In genomic region chr6:166009385-166010031, GRCh38 we compare ENCODE assay signal across 21 cellular contexts.
DNase-seq lines count a peak whose midpoint lies in the region; ATAC-seq, FAIRE-seq and TF ChIP-seq lines count a peak whose summit lies in the region.
"Had no signal": no experiment of that assay in that cellular context is flagged by ENCODE, and none has a peak within 500 bp of the region (broad histone marks: within the 10 kb centered on the region; RNA-seq: fewer than 3 reads in every experiment).

No MANE protein-coding gene starts in this region.

- no peak for FAIRE-seq in HepG2 (lab: Jason Lieb, UNC)
- FAIRE-seq: G401.6, GM12892 had no signal

- in situ Hi-C loops in HepG2 (cut with HindIII; ENCODE audit: extremely low pct_ligation_motif_present, low pct_unique_long_range_greater_than_20kb), result no loop called here

- no TSS peak for BruUV-seq in HepG2 (replicated peaks; lab: Mats Ljungman, UMichigan)

- H3K4me1 ChIP-seq in HepG2 (ENCODE audit: insufficient read depth, low read length), result no peaks in the 10 kb centered on the region
- H3K4me1 ChIP-seq in right lobe of liver, result no peaks in the 10 kb centered on the region
- peaks cover 11% of the 10 kb centered on the region for H3K4me1 ChIP-seq in mesodermal cell (ENCODE audit: control insufficient read depth, insufficient read depth, low read length, poor library complexity, severe bottlenecking)
- H3K4me1 ChIP-seq in esophagus squamous epithelium, result peaks cover 0 to 45% (median 3%) of the 10 kb centered on the region in 3 donors

- no peak overlapping the region for H3K27ac ChIP-seq in HepG2 (ENCODE audit: extremely low read length, insufficient read depth, low read length)
- no peak overlapping the region for H3K27ac ChIP-seq in right lobe of liver
- H3K27ac ChIP-seq in mesodermal cell (ENCODE audit: low read depth, low read length, severe bottlenecking), result no peak overlapping the region
- H3K27ac ChIP-seq in esophagus squamous epithelium, result no peak overlapping the region
- H3K27ac ChIP-seq: epithelial cell of prostate, heart left ventricle had no signal

- H3K36me3 Mint-ChIP-seq in brain (no peaks in the 10 kb centered on the region), type B pancreatic cell (no peaks in the 10 kb centered on the region)

- H3K27me3 ChIP-seq in HepG2 (ENCODE audit: control insufficient read depth in 1 of 2, insufficient read depth in 2 of 2, low read length in 2 of 2) (peaks cover 10 to 44% of the 10 kb centered on the region in 2 experiments), right lobe of liver (peaks cover 0 to 16% of the 10 kb centered on the region in 2 donors), esophagus squamous epithelium (peaks cover 0 to 77% (median 10%) of the 10 kb centered on the region in 4 donors)

- H3K36me3 ChIP-seq in HepG2 (replicated peaks in 1 of 2; ENCODE audit: control insufficient read depth in 1 of 2, insufficient read depth in 2 of 2, low read length in 2 of 2) (no peaks in the 10 kb centered on the region), right lobe of liver (no peaks in the 10 kb centered on the region), mesodermal cell (ENCODE audit: control insufficient read depth, insufficient read depth, low read length) (no peaks in the 10 kb centered on the region), esophagus squamous epithelium (no peaks in the 10 kb centered on the region)
- H3K36me3 ChIP-seq: heart left ventricle, tibial nerve had no signal

- TF ChIP-seq EP300 in HepG2 (IDR thresholded peaks at IDR 0.05; ENCODE audit: low read depth in 2 of 2, low read length in 2 of 2), result no peak
- no peak for TF ChIP-seq EP300 in HepG2 (CRISPR knock-in tag; IDR thresholded peaks at IDR 0.05; ENCODE audit: borderline replicate concordance)

- no peaks in the 10 kb centered on the region for H3K79me2 ChIP-seq in HepG2 (ENCODE audit: insufficient read depth, low read length)

- no peak for TF ChIP-seq CTCF in HepG2 (CRISPR knock-in tag; IDR thresholded peaks at IDR 0.05)
- TF ChIP-seq CTCF in right lobe of liver (IDR thresholded peaks at IDR 0.05), result no peak
- TF ChIP-seq CTCF in brain (conservative IDR thresholded peaks at IDR 0.05), result no peak
- TF ChIP-seq CTCF in type B pancreatic cell (conservative IDR thresholded peaks at IDR 0.05), result no peak
- TF ChIP-seq CTCF in esophagus squamous epithelium (IDR thresholded peaks at IDR 0.05), result no peak

- no peaks in the 10 kb centered on the region for H4K20me1 ChIP-seq in HepG2 (ENCODE audit: insufficient read depth, low read length)

- H3K4me3 ChIP-seq in HepG2 (replicated peaks in 1 of 3; ENCODE audit: insufficient read depth in 1 of 3, low read depth in 2 of 3, low read length in 3 of 3), result no peak overlapping the region
- no peak overlapping the region for H3K4me3 ChIP-seq in right lobe of liver
- peak overlapping the region; percentile 36 for H3K4me3 ChIP-seq in mesodermal cell (ENCODE audit: extremely low read depth, insufficient read depth, low read length, poor library complexity, severe bottlenecking)
- H3K4me3 ChIP-seq in esophagus squamous epithelium, result peak overlapping the region in 1 of 4 donors; percentile 56
- H3K4me3 ChIP-seq: mucosa of descending colon had no signal

- H3K4me2 ChIP-seq in HepG2 (ENCODE audit: low read depth, low read length), result no peak overlapping the region

- H3K4me1 Mint-ChIP-seq in brain (peaks cover 57% of the 10 kb centered on the region), type B pancreatic cell (ENCODE audit: unreplicated experiment) (peaks cover 25% of the 10 kb centered on the region)

- POLR2A ChIA-PET in HepG2 (lab: Yijun Ruan, JAX), result no interaction called here

- H3K9ac ChIP-seq in HepG2 (ENCODE audit: insufficient read depth, low read depth, low read length), result no peak overlapping the region

- TF ChIP-seq RAD21 in HepG2 (CRISPR knock-in tag; IDR thresholded peaks at IDR 0.05), result no peak

- no peaks in the 10 kb centered on the region for H3K9me3 ChIP-seq in HepG2 (ENCODE audit: low read length)
- H3K9me3 ChIP-seq in right lobe of liver, result no peaks in the 10 kb centered on the region
- no peaks in the 10 kb centered on the region for H3K9me3 ChIP-seq in mesodermal cell (ENCODE audit: control insufficient read depth, low read length)
- H3K9me3 ChIP-seq in esophagus squamous epithelium, result no peaks in the 10 kb centered on the region
- H3K9me3 ChIP-seq: mucosa of descending colon, tibial nerve had no signal

- 25% methylated on average over 8 of the region's 8 CpGs for WGBS in HepG2 (ENCODE audit: low lambda C conversion rate)
- WGBS in right lobe of liver (ENCODE audit: insufficient coverage, low coverage, low lambda C conversion rate, missing lambda C conversion rate), result 37% methylated on average over 8 of the region's 8 CpGs
- WGBS in mesodermal cell (ENCODE audit: insufficient coverage in 2 of 2), 2 experiments, result 60% methylated on average over 3 of the region's 8 CpGs; no CpG with 5 or more reads in 1 of the 2 experiments
- 29 to 44% methylated on average over 8 of the region's 8 CpGs for WGBS in esophagus squamous epithelium, 2 donors

- H3K27me3 Mint-ChIP-seq in brain, result peaks cover 38% of the 10 kb centered on the region
- peaks cover 81% of the 10 kb centered on the region for H3K27me3 Mint-ChIP-seq in type B pancreatic cell

- CTCF ChIA-PET in HepG2 (lab: Yijun Ruan, JAX; ENCODE audit: low intra/inter-chr PET ratio, low total read pairs), result no interaction called here

- peaks cover 0 to 8% (median 2%) of the 10 kb centered on the region in 5 experiments for H3K9me3 Mint-ChIP-seq in brain
- no peaks in the 10 kb centered on the region for H3K9me3 Mint-ChIP-seq in type B pancreatic cell
- H3K9me3 Mint-ChIP-seq: activated naive CD4-positive, alpha-beta T cell treated with anti-CD3 and anti-CD28 coated beads, Interleukin-2, amount 50 U/mL, for 72 hours; central memory CD8-positive, alpha-beta T cell had no signal

- no peak overlapping the region for H2AFZ ChIP-seq in HepG2 (ENCODE audit: low read length)

- no peak for TF ChIP-seq POLR2A in HepG2 (IDR thresholded peaks at IDR 0.05; ENCODE audit: insufficient read depth in 1 of 2, low read depth in 2 of 2, low read length in 2 of 2)
- no peak for TF ChIP-seq POLR2A in right lobe of liver (IDR thresholded peaks at IDR 0.05)
- no peak for TF ChIP-seq POLR2A in esophagus squamous epithelium (IDR thresholded peaks at IDR 0.05)

- intact Hi-C loops in HepG2 (cut with micrococcal nuclease; ENCODE audit: unreplicated experiment), result no loop called here
- intact Hi-C loops in right lobe of liver (cut with DNase I), result no loop called here
- intact Hi-C loops in esophagus squamous epithelium (cut with DNase I), result no loop called here

- peak overlapping the region; percentile 75 to 98 (median 92) for H3K27ac Mint-ChIP-seq in brain
- H3K27ac Mint-ChIP-seq in type B pancreatic cell, result peak overlapping the region; percentile 50
- H3K27ac Mint-ChIP-seq: activated naive CD4-positive, alpha-beta T cell treated with anti-CD3 and anti-CD28 coated beads, Interleukin-2, amount 50 U/mL, for 72 hours had no signal

- ATAC-seq in HepG2, result no peak
- ATAC-seq in right lobe of liver, result no peak
- ATAC-seq in HG03432 (IDR thresholded peaks at IDR 0.05; ENCODE audit: unreplicated experiment), result no peak
- ATAC-seq: heart left ventricle had no signal

- H3K4me3 Mint-ChIP-seq in brain (peak overlapping the region; percentile 86 to 93 (median 90)), type B pancreatic cell (peak overlapping the region; percentile 89)
- H3K4me3 Mint-ChIP-seq: central memory CD8-positive, alpha-beta T cell had no signal

- DNase-seq in HepG2 (ENCODE audit: low spot score), result no peak
- DNase-seq in right lobe of liver, result no peak
- DNase-seq in type B pancreatic cell (ENCODE audit: extremely low spot score, unreplicated experiment), result no peak
- no peak for DNase-seq in pons (ENCODE audit: low spot score)
- no peak for DNase-seq in esophagus squamous epithelium (lab: John Stamatoyannopoulos, UW)
- DNase-seq: activated CD4-positive, alpha-beta T cell treated with anti-CD3 and anti-CD28 coated beads for 1 hour; mucosa of descending colon; NCI-H2029 treated with DMSO at 0.1 percent for 48 hours; NCI-H82; stimulated activated CD4-positive, alpha-beta T cell treated with anti-CD3 and anti-CD28 coated beads, Interleukin-2, amount 100 ng/mL, for 48 hours; stimulated activated CD8-positive, alpha-beta memory T cell treated with anti-CD3 and anti-CD28 coated beads, Interleukin-4, amount 100 ng/mL, for 48 hours had no signal

TF ChIP-seq in HepG2, 621 proteins besides CTCF, POLR2A, EP300 and RAD21:
- TF ChIP-seq ATF5 (CRISPR knock-in tag; IDR thresholded peaks at IDR 0.05; ENCODE audit: low read depth), result no peak
- peak; percentile 45; the same call in 1 of the 2 replicates for TF ChIP-seq CEBPB (IDR thresholded peaks at IDR 0.05; ENCODE audit: borderline replicate concordance, low read depth, low read length)
- TF ChIP-seq CREB1 (IDR thresholded peaks at IDR 0.05), result 0 out of 2 replicates have a peak, but pooled peaks have one; percentile 20
- no peak for TF ChIP-seq CREB1 (CRISPR knock-in tag; IDR thresholded peaks at IDR 0.05)
